In the genomic region with DNA sequence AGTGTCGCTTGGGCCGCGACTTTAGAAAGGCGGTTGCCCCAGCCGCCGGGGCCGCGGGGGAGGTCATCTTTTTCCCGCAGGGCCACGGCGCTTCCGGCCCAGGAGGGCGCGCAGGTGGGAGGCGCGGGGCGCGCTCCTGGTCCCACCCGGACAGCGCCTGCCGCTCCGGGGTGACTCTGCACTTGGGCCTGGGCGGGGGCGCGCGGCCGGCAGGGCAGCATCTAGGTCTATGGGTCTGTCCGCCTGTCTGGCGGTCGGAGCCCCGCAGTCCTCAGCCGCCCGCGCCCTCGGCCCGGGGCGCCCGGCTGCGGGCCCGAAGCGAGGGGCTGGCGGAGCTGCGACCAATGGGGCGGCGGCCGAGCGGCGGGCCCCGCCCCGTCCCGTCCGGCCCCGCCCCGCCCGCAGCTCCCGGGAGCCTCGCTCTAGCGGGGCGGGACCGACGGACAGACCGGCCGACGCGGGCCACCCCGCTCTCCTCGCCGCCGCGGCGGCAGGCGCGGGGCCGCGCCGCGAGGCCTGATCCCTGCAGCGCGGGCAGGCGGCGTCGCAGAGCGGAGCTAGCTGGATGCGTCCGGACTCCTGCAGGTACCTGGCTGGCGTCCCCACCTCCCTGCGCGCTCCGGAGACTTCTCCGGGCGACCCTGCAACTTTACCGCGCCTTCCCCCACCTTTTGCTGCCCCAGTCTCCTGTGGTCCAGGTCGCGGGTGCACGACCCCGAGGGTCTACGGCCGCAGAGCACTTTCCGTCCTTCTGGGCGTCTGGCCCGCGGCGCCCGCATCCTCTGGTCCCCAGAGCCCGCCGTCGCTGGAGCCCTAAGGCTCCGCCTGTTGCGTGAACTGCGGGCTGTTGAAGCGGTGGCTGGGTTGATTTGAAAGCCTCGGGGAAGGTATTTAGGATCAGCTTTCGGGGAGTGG, we compare ENCODE assay signal across 8 cellular contexts. TPM values are rescaled to one million over a fixed set of nuclear protein-coding genes. Genes with fewer than 3 reads are reported as not detected.
DNase-seq lines count a peak whose midpoint lies in the region; ATAC-seq, FAIRE-seq and TF ChIP-seq lines count a peak whose summit lies in the region.

A gene with protein sequence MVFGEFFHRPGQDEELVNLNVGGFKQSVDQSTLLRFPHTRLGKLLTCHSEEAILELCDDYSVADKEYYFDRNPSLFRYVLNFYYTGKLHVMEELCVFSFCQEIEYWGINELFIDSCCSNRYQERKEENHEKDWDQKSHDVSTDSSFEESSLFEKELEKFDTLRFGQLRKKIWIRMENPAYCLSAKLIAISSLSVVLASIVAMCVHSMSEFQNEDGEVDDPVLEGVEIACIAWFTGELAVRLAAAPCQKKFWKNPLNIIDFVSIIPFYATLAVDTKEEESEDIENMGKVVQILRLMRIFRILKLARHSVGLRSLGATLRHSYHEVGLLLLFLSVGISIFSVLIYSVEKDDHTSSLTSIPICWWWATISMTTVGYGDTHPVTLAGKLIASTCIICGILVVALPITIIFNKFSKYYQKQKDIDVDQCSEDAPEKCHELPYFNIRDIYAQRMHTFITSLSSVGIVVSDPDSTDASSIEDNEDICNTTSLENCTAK (plus strand): TSS at position 446 of the 915 bp plus-strand sequence. CDS start 52,342 bp downstream, outside the sequence.

- intact Hi-C loops in MCF 10A (cut with micrococcal nuclease), result loop anchor here (1.0 kb wide), 1 partner anchor 239 kb away; no protein-coding TSS in a partner anchor

- peak within 1 kb of the TSS; percentile 94 for H3K4me2 ChIP-seq in keratinocyte (ENCODE audit: control insufficient read depth, extremely low read depth, insufficient read depth, low read depth, low read length)

- H3K27ac ChIP-seq in keratinocyte (ENCODE audit: control insufficient read depth, insufficient read depth, low read length), result no peak within 1 kb of the TSS

- H3K36me3 Mint-ChIP-seq in MCF 10A (ENCODE audit: insufficient read depth, unreplicated experiment), result no peaks in the 10 kb centered on the region
- no peaks in the 10 kb centered on the region for H3K36me3 Mint-ChIP-seq in stimulated activated effector memory CD8-positive, alpha-beta T cell treated with anti-CD3 and anti-CD28 coated beads, Interleukin-12 subunit alpha, Interleukin-12 subunit beta, amount 100 ng/mL, for 72 hours

- H3K4me1 ChIP-seq in keratinocyte (ENCODE audit: control insufficient read depth, extremely low read depth, insufficient read depth, low read length), result no peaks in the 10 kb centered on the region

- H3K4me3 ChIP-seq in BJ (ENCODE audit: low read depth, low read length) (peak within 1 kb of the TSS; percentile 67), keratinocyte (ENCODE audit: control insufficient read depth in 2 of 3, extremely low read depth in 1 of 3, insufficient read depth in 2 of 3, low read depth in 1 of 3, low read length in 3 of 3) (peak within 1 kb of the TSS; percentile 57 to 94 (median 76))

- H3K4me3 Mint-ChIP-seq in MCF 10A (ENCODE audit: unreplicated experiment), result peak within 1 kb of the TSS; percentile 78
- H3K4me3 Mint-ChIP-seq in stimulated activated effector memory CD8-positive, alpha-beta T cell treated with anti-CD3 and anti-CD28 coated beads, Interleukin-12 subunit alpha, Interleukin-12 subunit beta, amount 100 ng/mL, for 72 hours, result peak within 1 kb of the TSS; percentile 58

- peak within 1 kb of the TSS; percentile 96 for H2AFZ ChIP-seq in keratinocyte (ENCODE audit: control insufficient read depth, low read length)

- no peaks in the 10 kb centered on the region for H4K20me1 ChIP-seq in keratinocyte (ENCODE audit: control insufficient read depth, extremely low read depth, insufficient read depth, low read length)

- peaks cover 21% of the 10 kb centered on the region for H3K27me3 ChIP-seq in BJ (ENCODE audit: control insufficient read depth, insufficient read depth, low read length)
- peaks cover 23% of the 10 kb centered on the region for H3K27me3 ChIP-seq in keratinocyte (ENCODE audit: control insufficient read depth, extremely low read depth, insufficient read depth, low read length)

- no peak for FAIRE-seq in keratinocyte (lab: Jason Lieb, UNC)

- CTCF ChIA-PET in BJ (lab: Yijun Ruan, JAX) (interaction anchor here (0.8 to 3.2 kb wide), 5 partner anchors 18 to 499 kb away, joined by 3 to 10 read pairs (median 4); no protein-coding TSS in a partner anchor), MCF 10A (lab: Yijun Ruan, JAX) (interaction anchor here (0.6 to 3.1 kb wide), 11 partner anchors 9 to 550 kb away, joined by 3 to 18 read pairs (median 4); a partner anchor contains a TSS)

- DNase-seq in BJ (ENCODE audit: low read depth) (no peak), NCI-H526 treated with DMSO at 0.1 percent for 48 hours (lab: John Stamatoyannopoulos, UW) (peak; percentile 23), MCF 10A (ENCODE audit: unreplicated experiment) (peak; percentile 49), keratinocyte (ENCODE audit: low read depth, low spot score) (no peak), DMS79 (lab: John Stamatoyannopoulos, UW) (no peak)
- DNase-seq in stimulated activated effector memory CD8-positive, alpha-beta T cell treated with anti-CD3 and anti-CD28 coated beads, Interleukin-12 subunit alpha, Interleukin-12 subunit beta, amount 100 ng/mL, for 72 hours (ENCODE audit: low spot score in 2 of 2), result peak in 1 of 2 donors; percentile 54

- H3K9me1 ChIP-seq in keratinocyte (ENCODE audit: control insufficient read depth, extremely low read depth, insufficient read depth, low read length), result no peaks in the 10 kb centered on the region

- dilution Hi-C loops in keratinocyte (cut with MboI; ENCODE audit: extremely low pct_ligation_motif_present, low sequenced_read_pairs), result no loop called here

- TF ChIP-seq CTCF in BJ (IDR thresholded peaks at IDR 0.05; ENCODE audit: insufficient read depth, low read depth, low read length) (no peak), MCF 10A (IDR thresholded peaks at IDR 0.05; ENCODE audit: unreplicated experiment) (no peak), keratinocyte (optimal IDR thresholded peaks at IDR 0.05 in 1 of 3, IDR thresholded peaks at IDR 0.05 in 1 of 3, conservative IDR thresholded peaks at IDR 0.05 in 1 of 3; ENCODE audit: extremely low read depth in 1 of 3, insufficient read depth in 2 of 3, low read length in 3 of 3) (no peak)

- POLR2A ChIA-PET in BJ (lab: Charles Lee), result interaction anchor here (0.6 kb wide), 1 partner anchor 1389 kb away, joined by 3 read pairs; no protein-coding TSS in a partner anchor
- POLR2A ChIA-PET in MCF 10A (lab: Yijun Ruan, JAX), result interaction anchor here (0.7 to 1.2 kb wide), 8 partner anchors 9 to 344 kb away, joined by 3 to 6 read pairs (median 3); no protein-coding TSS in a partner anchor

- no peaks in the 10 kb centered on the region for H3K9me3 Mint-ChIP-seq in MCF 10A (ENCODE audit: unreplicated experiment)
- peaks cover 3% of the 10 kb centered on the region for H3K9me3 Mint-ChIP-seq in stimulated activated effector memory CD8-positive, alpha-beta T cell treated with anti-CD3 and anti-CD28 coated beads, Interleukin-12 subunit alpha, Interleukin-12 subunit beta, amount 100 ng/mL, for 72 hours

- H3K9ac ChIP-seq in keratinocyte (ENCODE audit: control insufficient read depth, extremely low read depth, insufficient read depth, low read length), result peak within 1 kb of the TSS; percentile 67

- no peak within 1 kb of the TSS for H3K27ac Mint-ChIP-seq in MCF 10A (ENCODE audit: low read depth, unreplicated experiment)
- no peak within 1 kb of the TSS for H3K27ac Mint-ChIP-seq in stimulated activated effector memory CD8-positive, alpha-beta T cell treated with anti-CD3 and anti-CD28 coated beads, Interleukin-12 subunit alpha, Interleukin-12 subunit beta, amount 100 ng/mL, for 72 hours

- no peaks in the 10 kb centered on the region for H3K4me1 Mint-ChIP-seq in MCF 10A (ENCODE audit: insufficient read depth, unreplicated experiment)
- peaks cover 9% of the 10 kb centered on the region for H3K4me1 Mint-ChIP-seq in stimulated activated effector memory CD8-positive, alpha-beta T cell treated with anti-CD3 and anti-CD28 coated beads, Interleukin-12 subunit alpha, Interleukin-12 subunit beta, amount 100 ng/mL, for 72 hours

- no peaks in the 10 kb centered on the region for H3K79me2 ChIP-seq in keratinocyte (ENCODE audit: control insufficient read depth, insufficient read depth, low read length)

- ATAC-seq in GM18867 (IDR thresholded peaks at IDR 0.05; ENCODE audit: unreplicated experiment) (peak; percentile 89), HG03025 (IDR thresholded peaks at IDR 0.05; ENCODE audit: low FRiP score, unreplicated experiment) (peak; percentile 70)
- peak; percentile 73 for ATAC-seq in stimulated activated effector memory CD8-positive, alpha-beta T cell treated with anti-CD3 and anti-CD28 coated beads, Interleukin-12 subunit alpha, Interleukin-12 subunit beta, amount 100 ng/mL, for 72 hours

- H3K9me3 ChIP-seq in keratinocyte (ENCODE audit: control insufficient read depth, low read depth, low read length), result no peaks in the 10 kb centered on the region

- H3K27me3 Mint-ChIP-seq in MCF 10A (ENCODE audit: insufficient read depth, unreplicated experiment), result peaks cover 31% of the 10 kb centered on the region

- no peaks in the 10 kb centered on the region for H3K36me3 ChIP-seq in BJ (ENCODE audit: control insufficient read depth, insufficient read depth, low read length)
- no peaks in the 10 kb centered on the region for H3K36me3 ChIP-seq in keratinocyte (ENCODE audit: control insufficient read depth in 2 of 2, extremely low read depth in 1 of 2, insufficient read depth in 2 of 2, low read length in 2 of 2)

- no TSS peak for BruUV-seq in MCF 10A (replicated peaks; lab: Mats Ljungman, UMichigan)

RNA-seq across cellular contexts. Expression of the gene that starts here (rescaled TPM):
- polyA plus RNA-seq in BJ (2011; rRNA removed) (4.3 and 4.9 TPM in 2 replicates), keratinocyte (5.6 to 7.3 TPM (median 7.2 TPM) in 3 replicates)
- 3.6 and 4.3 TPM in 2 replicates for polyA minus RNA-seq in BJ (2011; rRNA and poly(A)+ RNA removed)
- total RNA-seq in MCF 10A (2022), result 0.84 and 1.7 TPM in 2 replicates
- 2.4 TPM for polyA plus RNA-seq in keratinocyte (2011; ENCODE audit: low read depth)
- polyA plus RNA-seq in keratinocyte (2011; cell fraction: cytosol; rRNA removed), result 4.0 and 5.3 TPM in 2 replicates
- 3.0 and 3.2 TPM in 2 replicates for polyA plus RNA-seq in keratinocyte (2011; cell fraction: nucleus; rRNA removed)
- polyA plus RNA-seq in keratinocyte (2012; ENCODE audit: low replicate concordance), result 4.4 and 6.8 TPM in 2 replicates
- polyA minus RNA-seq in keratinocyte, result 7.2 to 13.0 TPM (median 7.9 TPM) in 3 replicates
- 3.6 TPM for polyA minus RNA-seq in keratinocyte (2011; cell fraction: cytosol; rRNA and poly(A)+ RNA removed)
- polyA minus RNA-seq in keratinocyte (2011; cell fraction: nucleus; rRNA and poly(A)+ RNA removed), result 1.9 and 3.3 TPM in 2 replicates

Comparison
In these comparisons a context has a peak if more than half of its experiments do, and no peak if none do; other contexts are left out.
1. DNase-seq: peak in NCI-H526 treated with DMSO at 0.1 percent for 48 hours (single experiment) and MCF 10A (single experiment); none in BJ (single experiment), keratinocyte (single experiment) and DMS79 (single experiment).
2. Peak in every context shown above with its lines, with median percentiles within 50 percentile points of each other: ATAC-seq.